Comparison of ENCODE assay signal across 10 cellular contexts in the genomic region with DNA sequence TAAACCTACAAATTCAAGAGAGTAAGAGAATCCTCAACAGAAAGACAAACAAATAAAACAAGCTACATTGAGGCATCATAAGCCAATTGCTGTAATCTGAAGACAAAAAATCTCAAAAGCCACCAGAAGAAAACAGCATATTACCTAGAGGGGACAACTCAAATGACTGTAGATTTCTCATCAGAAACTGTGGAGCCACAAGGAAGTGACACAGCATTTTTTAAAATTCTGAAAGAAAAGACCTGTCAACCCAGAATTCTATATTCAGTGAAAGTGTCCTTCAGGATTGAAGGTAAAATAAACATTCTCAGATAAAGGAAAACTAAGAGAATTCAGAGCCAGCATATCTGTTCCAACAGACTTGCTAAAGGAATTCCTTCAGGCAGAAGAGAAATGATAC.
"Had no signal": no experiment of that assay in that cellular context is flagged by ENCODE, and none has a peak within 500 bp of the region (broad histone marks: within the 10 kb centered on the region; RNA-seq: fewer than 3 reads in every experiment).

No MANE protein-coding gene starts in this region.

- H3K9ac ChIP-seq: GM23248, KMS-11 had no signal

- DNase-seq: GM23248, GOT3, H7, HFFc6, IMR-90, Karpas-422, KBM-7 had no signal

- H2AFZ ChIP-seq: GM23248 had no signal

- H3K27ac ChIP-seq: GM23248, HL-60, KMS-11 had no signal

- H3K36me3 ChIP-seq: HAP-1 had no signal

- H3K4me2 ChIP-seq: KMS-11 had no signal

- H3K4me3 ChIP-seq: GM23248, HAP-1 had no signal

- H3K9me3 ChIP-seq: HAP-1 had no signal

- H3K4me1 ChIP-seq: HAP-1 had no signal
